ENCODE assay signal across 9 cellular contexts in the genomic region with DNA sequence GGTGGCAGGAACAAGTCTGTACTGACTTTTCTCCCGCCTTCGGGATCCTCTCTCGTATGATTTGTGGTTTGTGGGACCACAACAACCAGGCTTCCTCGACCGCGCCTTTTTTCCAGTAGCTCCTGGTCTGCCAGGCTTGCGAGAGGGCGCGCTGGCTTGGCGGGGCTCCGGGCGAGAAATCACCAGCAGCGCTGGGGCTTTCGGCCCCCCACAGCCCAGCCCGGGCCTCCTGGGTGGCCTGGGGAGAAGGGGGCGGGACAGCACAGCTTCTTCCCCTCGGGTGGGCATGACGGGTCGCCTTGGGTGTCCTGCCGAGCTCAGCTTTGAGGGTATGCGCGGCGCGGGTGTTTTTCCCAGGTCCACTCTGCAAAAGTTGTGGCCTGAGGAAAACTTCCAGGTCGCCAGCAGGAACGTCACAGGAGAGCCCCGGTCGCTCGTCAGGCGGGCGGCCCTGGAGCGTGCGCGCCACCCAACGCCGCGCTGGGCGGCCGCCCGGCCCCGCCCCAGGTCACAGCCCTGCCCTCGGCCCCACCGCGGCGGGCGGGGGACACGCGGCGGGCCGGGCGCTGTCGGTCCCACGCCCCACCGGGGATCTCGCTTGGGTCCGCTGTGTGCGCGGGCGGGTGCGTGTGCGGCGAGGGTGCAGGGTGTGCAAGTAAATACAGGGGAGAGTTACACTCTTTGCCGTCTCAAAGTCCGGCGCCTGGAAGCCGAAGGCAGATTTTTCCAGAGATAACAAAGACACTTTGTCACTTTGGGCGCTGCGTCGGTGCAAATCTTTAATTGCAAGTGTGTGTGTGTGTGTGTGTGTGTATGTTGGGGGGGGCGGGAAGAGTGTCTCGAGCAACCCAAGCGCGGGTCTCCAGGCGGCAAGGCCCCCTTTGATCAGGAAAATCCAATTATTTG. TPM values are rescaled to one million over a fixed set of nuclear protein-coding genes. Genes with fewer than 3 reads are reported as not detected.
DNase-seq lines count a peak whose midpoint lies in the region; ATAC-seq, FAIRE-seq and TF ChIP-seq lines count a peak whose summit lies in the region.
"Had no signal": no experiment of that assay in that cellular context is flagged by ENCODE, and none has a peak within 500 bp of the region (broad histone marks: within the 10 kb centered on the region; RNA-seq: fewer than 3 reads in every experiment).

No MANE protein-coding gene starts in this region.

- intact Hi-C loops in pancreas (cut with DNase I) = loop anchor here in 1 of 3 donors (10.0 kb wide), 1 partner anchor 60 kb away; the partner anchor contains the start of gene ERICH2

- H3K36me3 Mint-ChIP-seq in HFFc6 (ENCODE audit: low read depth) = no peaks in the 10 kb centered on the region
- no peaks in the 10 kb centered on the region for H3K36me3 Mint-ChIP-seq in activated CD4-positive, alpha-beta memory T cell treated with anti-CD3 and anti-CD28 coated beads, Interleukin-2, amount 10 ng/mL, durations not matched to agents 7 days and 5 days (ENCODE audit: low read depth)

- 1% methylated on average over 60 to 74 of the region's 74 CpGs for WGBS in pancreas, 2 donors

- H3K9me3 Mint-ChIP-seq in HFFc6 = peaks cover 10% of the 10 kb centered on the region; the same call in 1 of the 2 replicates
- no peaks in the 10 kb centered on the region for H3K9me3 Mint-ChIP-seq in activated CD4-positive, alpha-beta memory T cell treated with anti-CD3 and anti-CD28 coated beads, Interleukin-2, amount 10 ng/mL, durations not matched to agents 7 days and 5 days

- no peak for DNase-seq in HFFc6
- DNase-seq in activated CD4-positive, alpha-beta memory T cell treated with anti-CD3 and anti-CD28 coated beads, Interleukin-2, amount 10 ng/mL, durations not matched to agents 7 days and 5 days = no peak
- peak in 1 of 2 donors; percentile 33 for DNase-seq in foreskin fibroblast
- DNase-seq in pancreas = peak; percentile 47 to 81 (median 58)
- no peak for DNase-seq in DMS114 treated with DMSO at 0.1 percent for 48 hours (lab: John Stamatoyannopoulos, UW; ENCODE audit: unreplicated experiment)

- no peaks in the 10 kb centered on the region for H3K9me3 ChIP-seq in pancreas

- H3K4me1 Mint-ChIP-seq in HFFc6 (ENCODE audit: low read depth) = no peaks in the 10 kb centered on the region
- H3K4me1 Mint-ChIP-seq in activated CD4-positive, alpha-beta memory T cell treated with anti-CD3 and anti-CD28 coated beads, Interleukin-2, amount 10 ng/mL, durations not matched to agents 7 days and 5 days = peaks cover 23% of the 10 kb centered on the region

- no peak overlapping the region for H3K27ac Mint-ChIP-seq in HFFc6
- H3K27ac Mint-ChIP-seq in activated CD4-positive, alpha-beta memory T cell treated with anti-CD3 and anti-CD28 coated beads, Interleukin-2, amount 10 ng/mL, durations not matched to agents 7 days and 5 days = peak overlapping the region; percentile 2

- TF ChIP-seq CTCF in C4-2B (conservative IDR thresholded peaks at IDR 0.05) (no peak), HFFc6 (IDR thresholded peaks at IDR 0.05) (no peak), foreskin fibroblast (IDR thresholded peaks at IDR 0.05; ENCODE audit: low read depth, low read length) (no peak), pancreas (IDR thresholded peaks at IDR 0.05) (no peak)

- no peaks in the 10 kb centered on the region for H3K27me3 ChIP-seq in pancreas

- peaks cover 25% of the 10 kb centered on the region for H3K27me3 Mint-ChIP-seq in HFFc6 (ENCODE audit: insufficient read depth)
- peaks cover 78% of the 10 kb centered on the region for H3K27me3 Mint-ChIP-seq in activated CD4-positive, alpha-beta memory T cell treated with anti-CD3 and anti-CD28 coated beads, Interleukin-2, amount 10 ng/mL, durations not matched to agents 7 days and 5 days

- POLR2A ChIA-PET in activated CD4-positive, alpha-beta memory T cell treated with anti-CD3 and anti-CD28 coated beads, Interleukin-2, amount 10 ng/mL, durations not matched to agents 7 days and 5 days (lab: Charles Lee) = no interaction called here

- FAIRE-seq in pancreas (lab: Jason Lieb, UNC) = no peak
- FAIRE-seq: islet of Langerhans had no signal

- H3K4me3 ChIP-seq in foreskin fibroblast (ENCODE audit: low read depth in 1 of 2, low read length in 2 of 2) (peak overlapping the region; percentile 40 to 54), pancreas (peak overlapping the region; percentile 6 to 59 (median 44))

- no peaks in the 10 kb centered on the region for H3K36me3 ChIP-seq in pancreas

- peak overlapping the region; percentile 39 for H3K27ac ChIP-seq in C4-2B
- peak overlapping the region in 2 of 4 donors; percentile 35 to 51 for H3K27ac ChIP-seq in pancreas

- ATAC-seq in pancreas = peak; percentile 74 to 82 (median 80)
- ATAC-seq in GM18498 (IDR thresholded peaks at IDR 0.05; ENCODE audit: unreplicated experiment) = no peak
- no peak for ATAC-seq in GM18861 (IDR thresholded peaks at IDR 0.05; ENCODE audit: unreplicated experiment)

- CTCF ChIA-PET in activated CD4-positive, alpha-beta memory T cell treated with anti-CD3 and anti-CD28 coated beads, Interleukin-2, amount 10 ng/mL, durations not matched to agents 7 days and 5 days (lab: Charles Lee) = interaction anchor here (1.0 to 2.2 kb wide), 3 partner anchors 102 to 305 kb away, joined by 3 to 8 read pairs (median 7); partner anchors contain the start of gene GAD1

- peak overlapping the region; percentile 70 for H3K4me3 Mint-ChIP-seq in HFFc6
- peak overlapping the region; percentile 75 for H3K4me3 Mint-ChIP-seq in activated CD4-positive, alpha-beta memory T cell treated with anti-CD3 and anti-CD28 coated beads, Interleukin-2, amount 10 ng/mL, durations not matched to agents 7 days and 5 days

- peaks cover 3 to 14% (median 13%) of the 10 kb centered on the region in 3 donors for H3K4me1 ChIP-seq in pancreas

RNA-seq across cellular contexts. Expression of gene SP5, which starts 0.7 kb away (rescaled TPM):
- total RNA-seq in HFFc6 (2021; fragmentation: NEBNext Ultra II Directional; extraction: Animal tissue kit (Norgen Biotek cat#: 25700)) = not detected
- not detected for total RNA-seq in activated CD4-positive, alpha-beta memory T cell treated with anti-CD3 and anti-CD28 coated beads, Interleukin-2, amount 10 ng/mL, durations not matched to agents 7 days and 5 days
- 1 to 10 TPM in 2 of 6 donors, under 1 TPM in 3, not detected in 1; 0.08 to 2.1 (median 0.28) TPM for total RNA-seq in pancreas
- under 1 TPM; 0.23 to 0.96 TPM for polyA plus RNA-seq in pancreas

RNA-seq across cellular contexts. Expression of gene ERICH2, which starts 55.8 kb away (rescaled TPM):
- not detected for total RNA-seq in HFFc6 (2021; fragmentation: NEBNext Ultra II Directional; extraction: Animal tissue kit (Norgen Biotek cat#: 25700))
- not detected for total RNA-seq in activated CD4-positive, alpha-beta memory T cell treated with anti-CD3 and anti-CD28 coated beads, Interleukin-2, amount 10 ng/mL, durations not matched to agents 7 days and 5 days
- 1 to 10 TPM in 2 of 6 donors, under 1 TPM in 4; 0.49 to 2.4 (median 0.79) TPM for total RNA-seq in pancreas
- polyA plus RNA-seq in pancreas = 1 to 10 TPM; 1.6 to 3.6 TPM

Comparison
In these comparisons a context has a peak if more than half of its experiments do, and no peak if none do; other contexts are left out.
1. DNase-seq: peak in pancreas (6 of 6); none in HFFc6 (single experiment), activated CD4-positive, alpha-beta memory T cell treated with anti-CD3 and anti-CD28 coated beads, Interleukin-2, amount 10 ng/mL, durations not matched to agents 7 days and 5 days (single experiment) and DMS114 treated with DMSO at 0.1 percent for 48 hours (single experiment).
2. ATAC-seq: peak in pancreas (4 of 4); none in GM18498 (single experiment) and GM18861 (single experiment).